ENCODE assay signal across 1 cellular context in the genomic region with DNA sequence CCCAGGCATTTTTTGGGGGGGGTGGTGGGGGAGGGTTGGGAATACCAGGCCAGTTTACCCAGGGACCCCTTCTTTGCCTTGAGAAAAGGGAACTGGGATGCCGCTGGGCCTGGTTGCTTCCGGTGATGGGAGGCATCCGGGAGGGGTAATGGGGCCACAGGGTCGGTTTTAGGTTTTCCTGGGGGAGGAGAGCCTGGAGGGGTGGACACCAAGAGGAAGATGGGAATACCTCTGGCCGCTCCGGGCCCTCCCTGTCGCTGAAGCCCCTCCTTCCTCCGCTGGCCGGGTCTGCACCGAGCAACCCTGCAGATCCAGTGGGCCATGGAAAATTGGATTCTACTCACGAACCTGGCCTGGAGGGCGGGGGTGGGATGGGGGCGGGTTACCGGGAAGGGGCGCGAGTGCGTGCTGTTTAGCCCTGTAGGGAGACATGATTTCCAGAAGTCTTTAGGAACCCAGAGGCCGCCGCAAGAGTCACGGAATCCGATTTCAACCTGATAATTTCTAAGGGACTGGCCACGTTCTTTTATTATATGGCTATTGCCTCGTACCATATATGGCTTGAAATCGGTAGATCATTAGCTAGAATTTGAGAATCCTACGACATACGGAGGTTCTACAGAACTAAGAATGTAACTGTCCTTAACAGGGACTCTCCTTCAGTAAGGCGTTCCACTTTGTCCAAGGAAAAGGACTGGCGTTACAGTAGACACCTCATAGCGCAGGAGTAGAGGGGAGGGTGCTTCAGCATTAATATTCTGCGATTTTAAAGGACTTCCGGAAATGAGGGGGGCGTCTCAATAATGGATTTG.
TF ChIP-seq lines count a peak whose summit lies in the region.

No MANE protein-coding gene starts in this region.

TF ChIP-seq in HEK293, 187 proteins besides CTCF, POLR2A, EP300 and RAD21 (continued from another document):
- TF ChIP-seq, protein P1, sequence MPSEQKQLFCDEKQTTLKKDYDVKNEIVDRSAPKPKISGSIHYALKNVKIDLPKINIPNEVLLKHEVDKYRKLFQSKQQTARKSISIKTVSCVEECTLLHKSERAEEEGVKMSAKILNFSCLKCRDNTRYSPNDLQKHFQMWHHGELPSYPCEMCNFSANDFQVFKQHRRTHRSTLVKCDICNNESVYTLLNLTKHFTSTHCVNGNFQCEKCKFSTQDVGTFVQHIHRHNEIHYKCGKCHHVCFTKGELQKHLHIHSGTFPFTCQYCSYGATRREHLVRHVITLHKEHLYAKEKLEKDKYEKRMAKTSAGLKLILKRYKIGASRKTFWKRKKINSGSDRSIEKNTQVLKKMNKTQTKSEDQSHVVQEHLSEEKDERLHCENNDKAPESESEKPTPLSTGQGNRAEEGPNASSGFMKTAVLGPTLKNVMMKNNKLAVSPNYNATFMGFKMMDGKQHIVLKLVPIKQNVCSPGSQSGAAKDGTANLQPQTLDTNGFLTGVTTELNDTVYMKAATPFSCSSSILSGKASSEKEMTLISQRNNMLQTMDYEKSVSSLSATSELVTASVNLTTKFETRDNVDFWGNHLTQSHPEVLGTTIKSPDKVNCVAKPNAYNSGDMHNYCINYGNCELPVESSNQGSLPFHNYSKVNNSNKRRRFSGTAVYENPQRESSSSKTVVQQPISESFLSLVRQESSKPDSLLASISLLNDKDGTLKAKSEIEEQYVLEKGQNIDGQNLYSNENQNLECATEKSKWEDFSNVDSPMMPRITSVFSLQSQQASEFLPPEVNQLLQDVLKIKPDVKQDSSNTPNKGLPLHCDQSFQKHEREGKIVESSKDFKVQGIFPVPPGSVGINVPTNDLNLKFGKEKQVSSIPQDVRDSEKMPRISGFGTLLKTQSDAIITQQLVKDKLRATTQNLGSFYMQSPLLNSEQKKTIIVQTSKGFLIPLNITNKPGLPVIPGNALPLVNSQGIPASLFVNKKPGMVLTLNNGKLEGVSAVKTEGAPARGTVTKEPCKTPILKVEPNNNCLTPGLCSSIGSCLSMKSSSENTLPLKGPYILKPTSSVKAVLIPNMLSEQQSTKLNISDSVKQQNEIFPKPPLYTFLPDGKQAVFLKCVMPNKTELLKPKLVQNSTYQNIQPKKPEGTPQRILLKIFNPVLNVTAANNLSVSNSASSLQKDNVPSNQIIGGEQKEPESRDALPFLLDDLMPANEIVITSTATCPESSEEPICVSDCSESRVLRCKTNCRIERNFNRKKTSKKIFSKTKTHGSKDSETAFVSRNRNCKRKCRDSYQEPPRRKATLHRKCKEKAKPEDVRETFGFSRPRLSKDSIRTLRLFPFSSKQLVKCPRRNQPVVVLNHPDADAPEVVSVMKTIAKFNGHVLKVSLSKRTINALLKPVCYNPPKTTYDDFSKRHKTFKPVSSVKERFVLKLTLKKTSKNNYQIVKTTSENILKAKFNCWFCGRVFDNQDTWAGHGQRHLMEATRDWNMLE (tag by site-specific recombination; conservative IDR thresholded peaks at IDR 0.05; ENCODE audit: low read depth), result no peak
- TF ChIP-seq ZBTB17 (tag by site-specific recombination; IDR thresholded peaks at IDR 0.05) (no peak), ZNF324 (tag by site-specific recombination; IDR thresholded peaks at IDR 0.05) (no peak), ZFHX2 (tag by site-specific recombination; conservative IDR thresholded peaks at IDR 0.05) (no peak), ZNF335 (tag by site-specific recombination; conservative IDR thresholded peaks at IDR 0.05) (peak; percentile 91), ZNF24 (tag by site-specific recombination; IDR thresholded peaks at IDR 0.05) (no peak), ZNF23 (tag by site-specific recombination; IDR thresholded peaks at IDR 0.05; ENCODE audit: borderline replicate concordance) (no peak), ZNF138 (tag by site-specific recombination; IDR thresholded peaks at IDR 0.05; ENCODE audit: borderline replicate concordance) (no peak), ZNF37A (tag by site-specific recombination; IDR thresholded peaks at IDR 0.05) (no peak), ZNF549 (tag by site-specific recombination; IDR thresholded peaks at IDR 0.05) (no peak), SP2 (tag by site-specific recombination; IDR thresholded peaks at IDR 0.05) (peak; percentile 34; the same call in 1 of the 2 replicates), GFI1B (tag by site-specific recombination; IDR thresholded peaks at IDR 0.05) (no peak), ZNF341 (tag by site-specific recombination; IDR thresholded peaks at IDR 0.05; ENCODE audit: low read depth) (peak; percentile 46; the same call in 1 of the 2 replicates), ZEB2 (tag by site-specific recombination; IDR thresholded peaks at IDR 0.05) (no peak), ZNF274 (IDR thresholded peaks at IDR 0.05; ENCODE audit: low read length) (no peak), ZNF274 (tag by site-specific recombination; IDR thresholded peaks at IDR 0.05; ENCODE audit: borderline replicate concordance) (no peak), ZNF266 (tag by site-specific recombination; IDR thresholded peaks at IDR 0.05; ENCODE audit: low read depth) (no peak), ZNF10 (tag by site-specific recombination; IDR thresholded peaks at IDR 0.05) (no peak), ZNF658 (tag by site-specific recombination; IDR thresholded peaks at IDR 0.05) (no peak), GLIS2 (tag by site-specific recombination; IDR thresholded peaks at IDR 0.05) (peak; percentile 17; the same call in 1 of the 2 replicates), IKZF3 (tag by site-specific recombination; IDR thresholded peaks at IDR 0.05) (peak; percentile 45; the same call in 1 of the 2 replicates), ZNF211 (tag by site-specific recombination; IDR thresholded peaks at IDR 0.05; ENCODE audit: low read depth) (no peak)
- TF ChIP-seq, protein P2, sequence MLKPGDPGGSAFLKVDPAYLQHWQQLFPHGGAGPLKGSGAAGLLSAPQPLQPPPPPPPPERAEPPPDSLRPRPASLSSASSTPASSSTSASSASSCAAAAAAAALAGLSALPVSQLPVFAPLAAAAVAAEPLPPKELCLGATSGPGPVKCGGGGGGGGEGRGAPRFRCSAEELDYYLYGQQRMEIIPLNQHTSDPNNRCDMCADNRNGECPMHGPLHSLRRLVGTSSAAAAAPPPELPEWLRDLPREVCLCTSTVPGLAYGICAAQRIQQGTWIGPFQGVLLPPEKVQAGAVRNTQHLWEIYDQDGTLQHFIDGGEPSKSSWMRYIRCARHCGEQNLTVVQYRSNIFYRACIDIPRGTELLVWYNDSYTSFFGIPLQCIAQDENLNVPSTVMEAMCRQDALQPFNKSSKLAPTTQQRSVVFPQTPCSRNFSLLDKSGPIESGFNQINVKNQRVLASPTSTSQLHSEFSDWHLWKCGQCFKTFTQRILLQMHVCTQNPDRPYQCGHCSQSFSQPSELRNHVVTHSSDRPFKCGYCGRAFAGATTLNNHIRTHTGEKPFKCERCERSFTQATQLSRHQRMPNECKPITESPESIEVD (tag by site-specific recombination; IDR thresholded peaks at IDR 0.05), result no peak
- TF ChIP-seq, protein P3, sequence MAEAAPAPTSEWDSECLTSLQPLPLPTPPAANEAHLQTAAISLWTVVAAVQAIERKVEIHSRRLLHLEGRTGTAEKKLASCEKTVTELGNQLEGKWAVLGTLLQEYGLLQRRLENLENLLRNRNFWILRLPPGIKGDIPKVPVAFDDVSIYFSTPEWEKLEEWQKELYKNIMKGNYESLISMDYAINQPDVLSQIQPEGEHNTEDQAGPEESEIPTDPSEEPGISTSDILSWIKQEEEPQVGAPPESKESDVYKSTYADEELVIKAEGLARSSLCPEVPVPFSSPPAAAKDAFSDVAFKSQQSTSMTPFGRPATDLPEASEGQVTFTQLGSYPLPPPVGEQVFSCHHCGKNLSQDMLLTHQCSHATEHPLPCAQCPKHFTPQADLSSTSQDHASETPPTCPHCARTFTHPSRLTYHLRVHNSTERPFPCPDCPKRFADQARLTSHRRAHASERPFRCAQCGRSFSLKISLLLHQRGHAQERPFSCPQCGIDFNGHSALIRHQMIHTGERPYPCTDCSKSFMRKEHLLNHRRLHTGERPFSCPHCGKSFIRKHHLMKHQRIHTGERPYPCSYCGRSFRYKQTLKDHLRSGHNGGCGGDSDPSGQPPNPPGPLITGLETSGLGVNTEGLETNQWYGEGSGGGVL (tag by site-specific recombination; IDR thresholded peaks at IDR 0.05), result peak; percentile 78
- TF ChIP-seq, protein P4, sequence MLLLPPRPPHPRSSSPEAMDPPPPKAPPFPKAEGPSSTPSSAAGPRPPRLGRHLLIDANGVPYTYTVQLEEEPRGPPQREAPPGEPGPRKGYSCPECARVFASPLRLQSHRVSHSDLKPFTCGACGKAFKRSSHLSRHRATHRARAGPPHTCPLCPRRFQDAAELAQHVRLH (tag by site-specific recombination; IDR thresholded peaks at IDR 0.05), result no peak
- TF ChIP-seq, protein P5, sequence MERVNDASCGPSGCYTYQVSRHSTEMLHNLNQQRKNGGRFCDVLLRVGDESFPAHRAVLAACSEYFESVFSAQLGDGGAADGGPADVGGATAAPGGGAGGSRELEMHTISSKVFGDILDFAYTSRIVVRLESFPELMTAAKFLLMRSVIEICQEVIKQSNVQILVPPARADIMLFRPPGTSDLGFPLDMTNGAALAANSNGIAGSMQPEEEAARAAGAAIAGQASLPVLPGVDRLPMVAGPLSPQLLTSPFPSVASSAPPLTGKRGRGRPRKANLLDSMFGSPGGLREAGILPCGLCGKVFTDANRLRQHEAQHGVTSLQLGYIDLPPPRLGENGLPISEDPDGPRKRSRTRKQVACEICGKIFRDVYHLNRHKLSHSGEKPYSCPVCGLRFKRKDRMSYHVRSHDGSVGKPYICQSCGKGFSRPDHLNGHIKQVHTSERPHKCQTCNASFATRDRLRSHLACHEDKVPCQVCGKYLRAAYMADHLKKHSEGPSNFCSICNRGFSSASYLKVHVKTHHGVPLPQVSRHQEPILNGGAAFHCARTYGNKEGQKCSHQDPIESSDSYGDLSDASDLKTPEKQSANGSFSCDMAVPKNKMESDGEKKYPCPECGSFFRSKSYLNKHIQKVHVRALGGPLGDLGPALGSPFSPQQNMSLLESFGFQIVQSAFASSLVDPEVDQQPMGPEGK (tag by site-specific recombination; IDR thresholded peaks at IDR 0.05), result peak; percentile 50; the same call in 1 of the 2 replicates
